1 cellular context compared by ENCODE assay signal in genomic region chr17:41594363-41594915, GRCh38.
TF ChIP-seq lines count a peak whose summit lies in the region.

No MANE protein-coding gene starts in this region.

TF ChIP-seq in HEK293, 187 proteins besides CTCF, POLR2A, EP300 and RAD21 (continued from another document):
- TF ChIP-seq ZBTB49 (tag by site-specific recombination; IDR thresholded peaks at IDR 0.05; ENCODE audit: low read depth) = no peak
- TF ChIP-seq ZNF654 (tag by site-specific recombination; IDR thresholded peaks at IDR 0.05; ENCODE audit: low read depth) = no peak
- TF ChIP-seq ZNF148 (tag by site-specific recombination; IDR thresholded peaks at IDR 0.05; ENCODE audit: borderline replicate concordance) = 0 out of 2 replicates have a peak, but pooled peaks have one; percentile 40
